Comparison of ENCODE assay signal across 23 cellular contexts in the genomic region with DNA sequence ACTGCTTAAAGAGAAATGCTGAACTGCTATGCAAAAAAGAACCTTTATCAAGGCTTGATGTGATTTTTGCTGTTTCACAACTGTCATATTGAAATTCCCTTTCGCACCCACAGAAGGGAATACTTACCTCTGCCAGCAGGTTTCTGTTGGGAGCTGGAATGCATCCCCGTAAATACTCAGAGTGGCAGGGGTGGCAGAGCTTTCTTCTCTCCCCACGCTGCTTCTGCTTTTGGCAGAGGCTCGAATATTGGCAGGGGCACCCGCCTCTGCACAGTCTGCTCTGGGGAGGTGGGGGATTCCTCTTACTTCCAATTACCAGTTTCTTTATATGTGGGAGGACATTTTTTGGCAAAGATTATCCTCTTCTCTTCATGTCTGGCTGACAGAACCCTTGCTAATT. TPM values are rescaled to one million over a fixed set of nuclear protein-coding genes. Genes with fewer than 3 reads are reported as not detected.
A peak's percentile ranks its signal among the peaks of the same experiment; 100 is the strongest.
DNase-seq lines count a peak whose midpoint lies in the region; ATAC-seq and TF ChIP-seq lines count a peak whose summit lies in the region.
"Had no signal": no experiment of that assay in that cellular context is flagged by ENCODE, and none has a peak within 500 bp of the region (broad histone marks: within the 10 kb centered on the region; RNA-seq: fewer than 3 reads in every experiment).

No MANE protein-coding gene starts in this region.

- H3K9me2 ChIP-seq in SK-N-SH: no peaks in the 10 kb centered on the region

- peaks cover 40% of the 10 kb centered on the region for H3F3A ChIP-seq in SK-N-SH (replicated peaks; ENCODE audit: insufficient read depth)

- TF ChIP-seq CTCF in SK-N-SH (IDR thresholded peaks at IDR 0.05): no peak
- TF ChIP-seq CTCF in omental fat pad (IDR thresholded peaks at IDR 0.05): no peak
- no peak for TF ChIP-seq CTCF in left ventricle myocardium inferior (IDR thresholded peaks at IDR 0.05; ENCODE audit: borderline replicate concordance)

- H3K4me2 ChIP-seq in SK-N-SH: peak overlapping the region; percentile 34

- CTCF ChIA-PET in SK-N-SH (lab: Yijun Ruan, JAX): no interaction called here

- H3K36me3 ChIP-seq in SK-N-SH (replicated peaks in 1 of 2; ENCODE audit: control insufficient read depth in 1 of 2, insufficient read depth in 2 of 2, low read length in 1 of 2) (peaks cover 0 to 26% of the 10 kb centered on the region in 2 experiments), left ventricle myocardium inferior (no peaks in the 10 kb centered on the region)
- H3K36me3 ChIP-seq: SJSA1 had no signal

- no peak overlapping the region for H3K9ac ChIP-seq in SK-N-SH

- ATAC-seq in omental fat pad (ENCODE audit: low FRiP score) (peak; percentile 60), GM21737 (IDR thresholded peaks at IDR 0.05; ENCODE audit: unreplicated experiment) (no peak)
- ATAC-seq: Right ventricle myocardium inferior had no signal

- peaks cover 100% of the 10 kb centered on the region for H3K79me2 ChIP-seq in SK-N-SH (ENCODE audit: insufficient read depth)

- H3K4me3 ChIP-seq in SK-N-SH (ENCODE audit: low read depth in 2 of 2, low read length in 1 of 2) (no peak overlapping the region), left ventricle myocardium inferior (no peak overlapping the region)
- H3K4me3 ChIP-seq: SJSA1 had no signal

- H3K9me3 ChIP-seq in SK-N-SH: no peaks in the 10 kb centered on the region
- peaks cover 10% of the 10 kb centered on the region for H3K9me3 ChIP-seq in left ventricle myocardium inferior (replicated peaks)
- H3K9me3 ChIP-seq: SJSA1 had no signal

- intact Hi-C loops in left ventricle myocardium inferior (cut with micrococcal nuclease): no loop called here

- TF ChIP-seq RAD21 in SK-N-SH (IDR thresholded peaks at IDR 0.05; ENCODE audit: low read length): no peak

- no peak for TF ChIP-seq EP300 in SK-N-SH (IDR thresholded peaks at IDR 0.05; ENCODE audit: borderline replicate concordance in 1 of 2, low read depth in 1 of 2, low read length in 1 of 2)

- DNase-seq in Ammon's horn (ENCODE audit: low spot score) (peak; percentile 67), SK-N-SH (no peak), globus pallidus (ENCODE audit: low spot score) (peak; percentile 5), omental fat pad (ENCODE audit: low spot score) (no peak), KG1 (lab: John Stamatoyannopoulos, UW) (no peak), left ventricle myocardium inferior (no peak), RPMI8226 (no peak)
- DNase-seq: AML-193; Calu3; CD8-positive, alpha-beta memory T cell; DMS153; Kasumi-1; NCI-H1092; NCI-H1436 treated with DMSO at 0.1 percent for 48 hours; NCI-H1930; NCI-H345; NCI-H524; NCI-H774; OCI-M1 had no signal

- H2AFZ ChIP-seq in SK-N-SH (ENCODE audit: low read depth): no peak overlapping the region

- peaks cover 0 to 28% of the 10 kb centered on the region in 2 experiments for H3K4me1 ChIP-seq in SK-N-SH (ENCODE audit: control insufficient read depth in 1 of 2, insufficient read depth in 2 of 2, low read depth in 1 of 2, low read length in 1 of 2)
- no peaks in the 10 kb centered on the region for H3K4me1 ChIP-seq in left ventricle myocardium inferior
- H3K4me1 ChIP-seq: SJSA1 had no signal

- H4K20me1 ChIP-seq in SK-N-SH (ENCODE audit: insufficient read depth): no peaks in the 10 kb centered on the region; the same call in 1 of the 2 replicates

- POLR2A ChIA-PET in SK-N-SH (lab: Yijun Ruan, JAX): no interaction called here

- H3K27me3 ChIP-seq in SK-N-SH (ENCODE audit: insufficient read depth) (no peaks in the 10 kb centered on the region), left ventricle myocardium inferior (ENCODE audit: low read depth) (no peaks in the 10 kb centered on the region)
- H3K27me3 ChIP-seq: SJSA1 had no signal

- WGBS in SK-N-SH (ENCODE audit: low lambda C conversion rate): 58% methylated on average over 5 of the region's 5 CpGs

- H3K27ac ChIP-seq in SK-N-SH (ENCODE audit: low read depth in 2 of 2, low read length in 1 of 2) (peak overlapping the region; percentile 53 to 70; a peak in 3 of 4 replicates), left ventricle myocardium inferior (replicated peaks) (no peak overlapping the region)
- H3K27ac ChIP-seq: C4-2B, SJSA1 had no signal

TF ChIP-seq in SK-N-SH, 30 proteins besides CTCF, POLR2A, EP300 and RAD21:
- TF ChIP-seq GABPA (IDR thresholded peaks at IDR 0.05; ENCODE audit: low read depth) (no peak), RCOR1 (IDR thresholded peaks at IDR 0.05; ENCODE audit: low read length) (no peak), FOXJ3 (CRISPR knock-in tag; IDR thresholded peaks at IDR 0.05) (no peak), SMC3 (IDR thresholded peaks at IDR 0.05; ENCODE audit: low read depth, low read length) (no peak), EZH2phosphoT487 (IDR thresholded peaks at IDR 0.05; ENCODE audit: borderline replicate concordance, low read depth) (no peak), SIN3A (IDR thresholded peaks at IDR 0.05; ENCODE audit: borderline replicate concordance, low read depth, low read length) (no peak), CHD2 (IDR thresholded peaks at IDR 0.05; ENCODE audit: low read length, partially characterized antibody) (no peak), RFX5 (IDR thresholded peaks at IDR 0.05; ENCODE audit: low read length) (no peak), NRF1 (IDR thresholded peaks at IDR 0.05; ENCODE audit: low read depth, low read length) (no peak)
- TF ChIP-seq, protein P1, sequence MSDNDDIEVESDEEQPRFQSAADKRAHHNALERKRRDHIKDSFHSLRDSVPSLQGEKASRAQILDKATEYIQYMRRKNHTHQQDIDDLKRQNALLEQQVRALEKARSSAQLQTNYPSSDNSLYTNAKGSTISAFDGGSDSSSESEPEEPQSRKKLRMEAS (IDR thresholded peaks at IDR 0.05; ENCODE audit: low read depth): no peak
- TF ChIP-seq, protein P2, sequence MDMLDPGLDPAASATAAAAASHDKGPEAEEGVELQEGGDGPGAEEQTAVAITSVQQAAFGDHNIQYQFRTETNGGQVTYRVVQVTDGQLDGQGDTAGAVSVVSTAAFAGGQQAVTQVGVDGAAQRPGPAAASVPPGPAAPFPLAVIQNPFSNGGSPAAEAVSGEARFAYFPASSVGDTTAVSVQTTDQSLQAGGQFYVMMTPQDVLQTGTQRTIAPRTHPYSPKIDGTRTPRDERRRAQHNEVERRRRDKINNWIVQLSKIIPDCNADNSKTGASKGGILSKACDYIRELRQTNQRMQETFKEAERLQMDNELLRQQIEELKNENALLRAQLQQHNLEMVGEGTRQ (IDR thresholded peaks at IDR 0.05; ENCODE audit: borderline replicate concordance, low read depth, low read length): no peak
- TF ChIP-seq, protein P3, sequence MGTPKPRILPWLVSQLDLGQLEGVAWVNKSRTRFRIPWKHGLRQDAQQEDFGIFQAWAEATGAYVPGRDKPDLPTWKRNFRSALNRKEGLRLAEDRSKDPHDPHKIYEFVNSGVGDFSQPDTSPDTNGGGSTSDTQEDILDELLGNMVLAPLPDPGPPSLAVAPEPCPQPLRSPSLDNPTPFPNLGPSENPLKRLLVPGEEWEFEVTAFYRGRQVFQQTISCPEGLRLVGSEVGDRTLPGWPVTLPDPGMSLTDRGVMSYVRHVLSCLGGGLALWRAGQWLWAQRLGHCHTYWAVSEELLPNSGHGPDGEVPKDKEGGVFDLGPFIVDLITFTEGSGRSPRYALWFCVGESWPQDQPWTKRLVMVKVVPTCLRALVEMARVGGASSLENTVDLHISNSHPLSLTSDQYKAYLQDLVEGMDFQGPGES (IDR thresholded peaks at IDR 0.05; ENCODE audit: low read depth, low read length): no peak

RNA-seq across cellular contexts. Expression of a gene that starts 28.4 kb away (rescaled TPM):
- 32.6 and 36.0 TPM in 2 replicates for polyA plus RNA-seq in SK-N-SH (2012; rRNA removed)
- 55.0 and 59.3 TPM in 2 replicates for polyA plus RNA-seq in SK-N-SH (2012; cell fraction: cytosol; rRNA removed)
- polyA plus RNA-seq in SK-N-SH (2012; cell fraction: nucleus; rRNA removed): 16.4 and 26.1 TPM in 2 replicates
- total RNA-seq in omental fat pad (1 to 10 TPM in 3 of 4 donors, under 1 TPM in 1; 0.79 to 4.4 (median 2.7) TPM), left ventricle myocardium inferior (not detected)
- total RNA-seq: Calu3, Right ventricle myocardium inferior had no signal

Comparison
In these comparisons a context has a peak if more than half of its experiments do, and no peak if none do; other contexts are left out.
1. DNase-seq: peak in Ammon's horn (single experiment) and globus pallidus (single experiment); none in SK-N-SH (single experiment), omental fat pad (single experiment), KG1 (single experiment), left ventricle myocardium inferior (single experiment) and RPMI8226 (single experiment).